19 cellular contexts compared by ENCODE assay signal in genomic region chr2:132977812-132978529, GRCh38.
DNase-seq lines count a peak whose midpoint lies in the region; ATAC-seq, FAIRE-seq and TF ChIP-seq lines count a peak whose summit lies in the region.
"Had no signal": no experiment of that assay in that cellular context is flagged by ENCODE, and none has a peak within 500 bp of the region (broad histone marks: within the 10 kb centered on the region; RNA-seq: fewer than 3 reads in every experiment).

No MANE protein-coding gene starts in this region.

- H3K36me3 Mint-ChIP-seq in T-helper 17 cell (ENCODE audit: low read depth): no peaks in the 10 kb centered on the region
- H3K36me3 Mint-ChIP-seq: activated naive CD8-positive, alpha-beta T cell; memory B cell had no signal

- CTCF ChIA-PET in HEK293T (lab: Yijun Ruan, JAX): interaction anchor here (0.9 kb wide), 1 partner anchor 587 kb away, joined by 3 read pairs; no protein-coding TSS in a partner anchor

- no peak for FAIRE-seq in bronchial epithelial cell (lab: Jason Lieb, UNC)

- no peak for TF ChIP-seq EP300 in suprapubic skin (IDR thresholded peaks at IDR 0.05)

- H3K9me3 ChIP-seq in MG63 (no peaks in the 10 kb centered on the region), suprapubic skin (no peaks in the 10 kb centered on the region), T-helper 17 cell (ENCODE audit: control insufficient read depth, low read length, poor library complexity, severe bottlenecking) (no peaks in the 10 kb centered on the region)
- H3K9me3 ChIP-seq: Peyer's patch had no signal

- no peak overlapping the region for H3K4me3 Mint-ChIP-seq in T-helper 17 cell
- H3K4me3 Mint-ChIP-seq: activated naive CD8-positive, alpha-beta T cell; memory B cell; neural crest cell had no signal

- POLR2A ChIA-PET in HEK293T (lab: Yijun Ruan, JAX): no interaction called here

- no peaks in the 10 kb centered on the region for H3K27me3 Mint-ChIP-seq in T-helper 17 cell
- H3K27me3 Mint-ChIP-seq: activated naive CD8-positive, alpha-beta T cell; memory B cell had no signal

- peak; percentile 50 for DNase-seq in AG20443 (ENCODE audit: low spot score)
- peak; percentile 22 for DNase-seq in MG63
- DNase-seq in bronchial epithelial cell (ENCODE audit: low read depth): peak; percentile 38
- peak; percentile 25 for DNase-seq in kidney tubule cell (ENCODE audit: low spot score)
- no peak for DNase-seq in suprapubic skin (ENCODE audit: low spot score in 2 of 2)
- DNase-seq in T-helper 17 cell: no peak
- no peak for DNase-seq in HEK293T (ENCODE audit: extremely low spot score)
- DNase-seq: activated CD4-positive, alpha-beta T cell treated with anti-CD3 and anti-CD28 coated beads, Interleukin-2, amount 50 U/mL, for 4 hours; activated T-cell treated with anti-CD3 and anti-CD28 coated beads, Interleukin-2, amount 50 U/mL, for 1 hour; GF-D8; NCI-H1092 treated with DMSO at 0.1 percent for 48 hours; NCI-H2171; NCI-H748 treated with DMSO at 0.1 percent for 48 hours; Peyer's patch; stimulated activated naive CD8-positive, alpha-beta T cell treated with anti-CD3 and anti-CD28 coated beads, Interleukin-15, Interleukin-2, amounts not matched to agents 100 U/mL and 50 U/mL, for 24 hours had no signal

- H3K27ac Mint-ChIP-seq in T-helper 17 cell: no peak overlapping the region
- H3K27ac Mint-ChIP-seq: activated naive CD8-positive, alpha-beta T cell; memory B cell had no signal

- no peaks in the 10 kb centered on the region for H3K4me1 Mint-ChIP-seq in T-helper 17 cell
- H3K4me1 Mint-ChIP-seq: memory B cell had no signal

- H3K27me3 ChIP-seq in MG63 (no peaks in the 10 kb centered on the region), bronchial epithelial cell (ENCODE audit: control insufficient read depth, insufficient read depth, low read length) (no peaks in the 10 kb centered on the region), suprapubic skin (no peaks in the 10 kb centered on the region)
- H3K27me3 ChIP-seq: Peyer's patch had no signal

- H3K36me3 ChIP-seq in MG63 (no peaks in the 10 kb centered on the region), bronchial epithelial cell (ENCODE audit: control insufficient read depth, insufficient read depth, low read length) (no peaks in the 10 kb centered on the region), suprapubic skin (no peaks in the 10 kb centered on the region)
- H3K36me3 ChIP-seq: Peyer's patch had no signal

- no peak for ATAC-seq in GM21423 (IDR thresholded peaks at IDR 0.05; ENCODE audit: unreplicated experiment)
- no peak for ATAC-seq in T-helper 17 cell
- ATAC-seq: stimulated activated naive CD8-positive, alpha-beta T cell treated with anti-CD3 and anti-CD28 coated beads, Interleukin-15, Interleukin-2, amounts not matched to agents 100 U/mL and 50 U/mL, for 24 hours had no signal

- H3K4me3 ChIP-seq in MG63: no peak overlapping the region
- H3K4me3 ChIP-seq in bronchial epithelial cell (ENCODE audit: low read depth, low read length): no peak overlapping the region
- no peak overlapping the region for H3K4me3 ChIP-seq in suprapubic skin
- H3K4me3 ChIP-seq: Peyer's patch had no signal

- H3K4me1 ChIP-seq in suprapubic skin: peaks cover 8% of the 10 kb centered on the region

- 64% methylated on average over 4 of the region's 4 CpGs for WGBS in suprapubic skin

- no peak for TF ChIP-seq POLR2A in suprapubic skin (IDR thresholded peaks at IDR 0.05)

- H3K27ac ChIP-seq in suprapubic skin: no peak overlapping the region
- H3K27ac ChIP-seq: Peyer's patch had no signal

- TF ChIP-seq CTCF in bronchial epithelial cell (IDR thresholded peaks at IDR 0.05; ENCODE audit: insufficient read depth, low read length, severe bottlenecking): no peak
- no peak for TF ChIP-seq CTCF in suprapubic skin (IDR thresholded peaks at IDR 0.05)

TF ChIP-seq in HEK293T, 16 proteins besides CTCF, POLR2A, EP300 and RAD21:
- no peak for TF ChIP-seq BHLHE40 (IDR thresholded peaks at IDR 0.05; ENCODE audit: borderline replicate concordance)
- no peak for TF ChIP-seq FOXM1 (IDR thresholded peaks at IDR 0.05; ENCODE audit: borderline replicate concordance)
- TF ChIP-seq ZNF384 (IDR thresholded peaks at IDR 0.05): no peak
- TF ChIP-seq HDGF (IDR thresholded peaks at IDR 0.05; ENCODE audit: borderline replicate concordance): no peak
- TF ChIP-seq TARDBP (IDR thresholded peaks at IDR 0.05): no peak
- no peak for TF ChIP-seq L3MBTL2 (conservative IDR thresholded peaks at IDR 0.05)
- no peak for TF ChIP-seq SUZ12 (IDR thresholded peaks at IDR 0.05)
- no peak for TF ChIP-seq FOXK2 (IDR thresholded peaks at IDR 0.05)
- no peak for TF ChIP-seq ELF4 (IDR thresholded peaks at IDR 0.05)
- no peak for TF ChIP-seq NFRKB (IDR thresholded peaks at IDR 0.05)
- no peak for TF ChIP-seq CTBP1 (IDR thresholded peaks at IDR 0.05; ENCODE audit: borderline replicate concordance)
TF ChIP-seq in HEK293T: peak in this region for 0.

Comparison
In these comparisons a context has a peak if more than half of its experiments do, and no peak if none do; other contexts are left out.
1. DNase-seq: peak in AG20443 (single experiment), MG63 (single experiment), bronchial epithelial cell (single experiment) and kidney tubule cell (single experiment); none in suprapubic skin (0 of 2), T-helper 17 cell (0 of 3) and HEK293T (single experiment).